ENCODE assay signal across 12 cellular contexts in genomic region chr6:21277601-21278043, GRCh38.
DNase-seq lines count a peak whose midpoint lies in the region; FAIRE-seq and TF ChIP-seq lines count a peak whose summit lies in the region.
"Had no signal": no experiment of that assay in that cellular context is flagged by ENCODE, and none has a peak within 500 bp of the region (broad histone marks: within the 10 kb centered on the region; RNA-seq: fewer than 3 reads in every experiment).

No MANE protein-coding gene starts in this region.

- no peaks in the 10 kb centered on the region for H3K79me2 ChIP-seq in GM23248 (ENCODE audit: insufficient read depth)

- H3K4me3 ChIP-seq in GM23248, result no peak overlapping the region

- no peaks in the 10 kb centered on the region for H3K27me3 ChIP-seq in GM23248 (replicated peaks; ENCODE audit: insufficient read depth)

- no peak overlapping the region for H3K27ac ChIP-seq in GM23248

- H3K9me3 ChIP-seq in GM23248 (ENCODE audit: low read depth), result no peaks in the 10 kb centered on the region

- no peak for TF ChIP-seq POLR2A in H54 (IDR thresholded peaks at IDR 0.05; ENCODE audit: low read depth, low read length)

- H3F3A ChIP-seq in GM23248 (ENCODE audit: insufficient read depth), result no peaks in the 10 kb centered on the region

- H3K4me1 ChIP-seq in GM23248 (ENCODE audit: insufficient read depth), result no peaks in the 10 kb centered on the region

- H3K9me2 ChIP-seq in GM23248 (ENCODE audit: insufficient read depth), result no peaks in the 10 kb centered on the region

- in situ Hi-C loops in Caki2 (cut with HindIII; ENCODE audit: low pct_unique_long_range_greater_than_20kb, low sequenced_read_pairs), result no loop called here
- in situ Hi-C loops in GM23248 (cut with MboI), result no loop called here

- 84 to 90% methylated on average over 5 of the region's 5 CpGs for WGBS in GM23248 (ENCODE audit: low coverage in 1 of 2, low lambda C conversion rate in 2 of 2, missing lambda C conversion rate in 2 of 2), 2 experiments

- peak; percentile 27 for FAIRE-seq in H54 (lab: Jason Lieb, UNC)
- FAIRE-seq: islet of Langerhans had no signal

- no peak overlapping the region for H3K4me2 ChIP-seq in GM23248 (ENCODE audit: unreplicated experiment)

- DNase-seq in Caki2 (ENCODE audit: low read depth), result peak; percentile 33
- no peak for DNase-seq in H54 (ENCODE audit: insufficient read length, low spot score)
- DNase-seq in astrocyte of the hippocampus (ENCODE audit: low read depth, low spot score), result peak; percentile 85
- DNase-seq in islet precursor cell, result peak; percentile 85
- DNase-seq in NCI-H2081 (lab: John Stamatoyannopoulos, UW), result no peak
- DNase-seq in COR-L47 (lab: John Stamatoyannopoulos, UW), result no peak
- DNase-seq in activated naive CD4-positive, alpha-beta T cell treated with anti-CD3 and anti-CD28 coated beads, Interleukin-2, amount 50 U/mL, for 16 hours, result no peak
- DNase-seq in GM23248, result no peak
- DNase-seq: activated effector memory CD4-positive, alpha-beta T cell treated with Interleukin-2 at 50 U/mL for 16 hours; MV-4-11; substantia nigra had no signal

- no peaks in the 10 kb centered on the region for H3K36me3 ChIP-seq in GM23248 (ENCODE audit: low read depth)

- no peaks in the 10 kb centered on the region for H4K20me1 ChIP-seq in GM23248 (ENCODE audit: insufficient read depth)

- no peak overlapping the region for H2AFZ ChIP-seq in GM23248

- no peak overlapping the region for H3K9ac ChIP-seq in GM23248

Comparison
In these comparisons a context has a peak if more than half of its experiments do, and no peak if none do; other contexts are left out.
1. DNase-seq: peak in Caki2 (single experiment), astrocyte of the hippocampus (single experiment) and islet precursor cell (single experiment); none in H54 (single experiment), NCI-H2081 (0 of 2), COR-L47 (single experiment), activated naive CD4-positive, alpha-beta T cell treated with anti-CD3 and anti-CD28 coated beads, Interleukin-2, amount 50 U/mL, for 16 hours (single experiment) and GM23248 (single experiment).